In the genomic region with DNA sequence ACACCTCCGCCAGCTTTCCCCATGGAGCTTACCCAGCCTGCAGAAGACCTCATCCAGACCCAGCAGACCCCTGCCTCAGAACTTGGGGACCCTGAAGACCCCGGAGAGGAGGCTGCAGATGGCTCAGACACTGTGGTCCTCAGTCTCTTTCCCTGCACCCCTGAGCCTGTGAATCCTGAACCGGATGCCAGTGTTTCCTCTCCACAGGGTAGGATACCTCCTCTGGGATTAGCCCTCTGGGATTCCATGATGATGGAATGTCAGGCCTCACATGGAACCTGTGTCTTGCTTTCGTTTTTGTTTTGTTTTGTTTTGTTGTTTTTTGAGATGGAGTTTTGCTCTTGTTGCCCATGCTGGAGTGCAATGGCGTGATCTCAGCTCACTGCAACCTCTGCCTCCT, we compare ENCODE assay signal across 1 cellular context.
TF ChIP-seq lines count a peak whose summit lies in the region.

No MANE protein-coding gene starts in this region.

TF ChIP-seq in endothelial cell of umbilical vein, 7 proteins besides CTCF, POLR2A, EP300 and RAD21:
- no peak for TF ChIP-seq GATA2 (IDR thresholded peaks at IDR 0.05; ENCODE audit: insufficient read depth, insufficient read length, low read depth, low read length)
